In genomic region chr21:14027235-14027869, GRCh38 we compare ENCODE assay signal across 8 cellular contexts.
A peak's percentile ranks its signal among the peaks of the same experiment; 100 is the strongest.
DNase-seq lines count a peak whose midpoint lies in the region; ATAC-seq and TF ChIP-seq lines count a peak whose summit lies in the region.
"Not testable (repeated sequence)": the region's sequence is repeated elsewhere in the genome, so short reads cannot be mapped to it uniquely, and the experiment has no call there.

No MANE protein-coding gene starts in this region.

- not testable (repeated sequence) for H3K27me3 Mint-ChIP-seq in natural killer cell treated with Interleukin-12 subunit alpha and Interleukin-12 subunit beta and Interleukin-15 and Interleukin-18, amount 100 ng/mL, for 72 hours

- peak; percentile 100 for ATAC-seq in natural killer cell treated with Interleukin-12 subunit alpha and Interleukin-12 subunit beta and Interleukin-15 and Interleukin-18, amount 100 ng/mL, for 72 hours

- not testable (repeated sequence) for H3K9me3 Mint-ChIP-seq in natural killer cell treated with Interleukin-12 subunit alpha and Interleukin-12 subunit beta and Interleukin-15 and Interleukin-18, amount 100 ng/mL, for 72 hours

- H3K4me1 Mint-ChIP-seq in natural killer cell treated with Interleukin-12 subunit alpha and Interleukin-12 subunit beta and Interleukin-15 and Interleukin-18, amount 100 ng/mL, for 72 hours (ENCODE audit: low read depth in 2 of 2): peaks cover 4 to 11% of the 10 kb centered on the region in 2 donors

- H3K4me3 Mint-ChIP-seq in natural killer cell treated with Interleukin-12 subunit alpha and Interleukin-12 subunit beta and Interleukin-15 and Interleukin-18, amount 100 ng/mL, for 72 hours: peak overlapping the region; percentile 87

- CTCF ChIA-PET in RWPE1 (lab: Yijun Ruan, JAX): not testable (repeated sequence)

- not testable (repeated sequence) for TF ChIP-seq CTCF in RWPE1 (conservative IDR thresholded peaks at IDR 0.05; ENCODE audit: low read depth); fibroblast of the aortic adventitia (IDR thresholded peaks at IDR 0.05; ENCODE audit: insufficient read depth, low read length)

- DNase-seq in EL (peak; percentile 94), GOT3 (lab: John Stamatoyannopoulos, UW) (peak; percentile 70), LHCN-M2 (ENCODE audit: low read depth) (peak; percentile 92), RWPE1 (ENCODE audit: low spot score) (peak; percentile 78), fibroblast of the aortic adventitia (ENCODE audit: low read depth) (peak; percentile 90)
- DNase-seq in activated T-helper 9 cell treated with anti-CD3 and anti-CD28 coated beads, Interleukin-2, amount 50 U/mL, for 16 hours (ENCODE audit: low read depth): peak; percentile 72
- DNase-seq in natural killer cell treated with Interleukin-12 subunit alpha and Interleukin-12 subunit beta and Interleukin-15 and Interleukin-18, amount 100 ng/mL, for 72 hours (ENCODE audit: low spot score): peak; percentile 88
- peak; percentile 70 to 83 (median 82) for DNase-seq in stimulated activated naive CD4-positive, alpha-beta T cell (lab: John Stamatoyannopoulos, UW)

- not testable (repeated sequence) for H3K36me3 Mint-ChIP-seq in natural killer cell treated with Interleukin-12 subunit alpha and Interleukin-12 subunit beta and Interleukin-15 and Interleukin-18, amount 100 ng/mL, for 72 hours

- H3K27ac Mint-ChIP-seq in natural killer cell treated with Interleukin-12 subunit alpha and Interleukin-12 subunit beta and Interleukin-15 and Interleukin-18, amount 100 ng/mL, for 72 hours: peak overlapping the region in 1 of 2 donors; percentile 76

- H3K27ac ChIP-seq in RWPE1: peak overlapping the region; percentile 56

- peak overlapping the region; percentile 73 for H3K4me3 ChIP-seq in fibroblast of the aortic adventitia (ENCODE audit: low read depth, low read length)

- POLR2A ChIA-PET in RWPE1 (lab: Yijun Ruan, JAX; ENCODE audit: low non-redundant PET): not testable (repeated sequence)

Comparison
In these comparisons a context has a peak if more than half of its experiments do, and no peak if none do; other contexts are left out.
1. Peak in every context shown above with its lines: DNase-seq, ATAC-seq, H3K4me3 ChIP-seq and H3K27ac ChIP-seq.